19 cellular contexts compared by ENCODE assay signal in genomic region chr20:53635189-53635588, GRCh38. TPM values are rescaled to one million over a fixed set of nuclear protein-coding genes. Genes with fewer than 3 reads are reported as not detected.
DNase-seq lines count a peak whose midpoint lies in the region; ATAC-seq, FAIRE-seq and TF ChIP-seq lines count a peak whose summit lies in the region.
"Had no signal": no experiment of that assay in that cellular context is flagged by ENCODE, and none has a peak within 500 bp of the region (broad histone marks: within the 10 kb centered on the region; RNA-seq: fewer than 3 reads in every experiment).

No MANE protein-coding gene starts in this region.

- ATAC-seq in activated B cell treated with CpG ODN at 0.5 μM for 24 hours (ENCODE audit: low read depth), result no peak
- peak; percentile 54 for ATAC-seq in naive thymus-derived CD4-positive, alpha-beta T cell

- no peak overlapping the region for H3K27ac ChIP-seq in naive thymus-derived CD4-positive, alpha-beta T cell (ENCODE audit: low read depth, low read length)
- H3K27ac ChIP-seq in SK-N-SH (ENCODE audit: low read depth in 2 of 2, low read length in 1 of 2), result no peak overlapping the region

- no peaks in the 10 kb centered on the region for H3K9me2 ChIP-seq in SK-N-SH

- FAIRE-seq in HTR-8/SVneo (lab: Jason Lieb, UNC), result peak; percentile 49
- FAIRE-seq: GM18507 had no signal

- no peak for TF ChIP-seq RAD21 in SK-N-SH (IDR thresholded peaks at IDR 0.05; ENCODE audit: low read length)

- H3F3A ChIP-seq in SK-N-SH (replicated peaks; ENCODE audit: insufficient read depth), result no peaks in the 10 kb centered on the region

- no peak overlapping the region for H2AFZ ChIP-seq in SK-N-SH (ENCODE audit: low read depth)

- H3K9me3 Mint-ChIP-seq in CD14-positive monocyte, result peaks cover 0 to 4% (median 0%) of the 10 kb centered on the region in 7 donors
- no peaks in the 10 kb centered on the region for H3K9me3 Mint-ChIP-seq in activated B cell treated with CpG ODN at 0.5 μM for 24 hours
- H3K9me3 Mint-ChIP-seq in naive thymus-derived CD4-positive, alpha-beta T cell, result peaks cover 0 to 1% (median 0%) of the 10 kb centered on the region in 11 donors

- H3K36me3 ChIP-seq in naive thymus-derived CD4-positive, alpha-beta T cell (ENCODE audit: control insufficient read depth in 2 of 3, insufficient read depth in 3 of 3, low read length in 3 of 3), result no peaks in the 10 kb centered on the region
- no peaks in the 10 kb centered on the region for H3K36me3 ChIP-seq in SK-N-SH (replicated peaks in 1 of 2; ENCODE audit: control insufficient read depth in 1 of 2, insufficient read depth in 2 of 2, low read length in 1 of 2)

- H3K27ac Mint-ChIP-seq in CD14-positive monocyte (peak overlapping the region; percentile 10 to 81 (median 61)), activated B cell treated with CpG ODN at 0.5 μM for 24 hours (peak overlapping the region; percentile 74)
- peak overlapping the region; percentile 14 to 78 (median 49) for H3K27ac Mint-ChIP-seq in naive thymus-derived CD4-positive, alpha-beta T cell

- 87% methylated on average over 3 of the region's 5 CpGs for WGBS in SK-N-SH (ENCODE audit: low lambda C conversion rate)

- no peak for DNase-seq in CD14-positive monocyte (ENCODE audit: low spot score)
- DNase-seq in HTR-8/SVneo (ENCODE audit: insufficient read length, low spot score), result no peak
- DNase-seq in activated B cell treated with CpG ODN at 0.5 μM for 24 hours, result no peak
- no peak for DNase-seq in naive thymus-derived CD4-positive, alpha-beta T cell
- DNase-seq in SK-N-SH, result no peak
- DNase-seq in LoVo (ENCODE audit: low spot score), result no peak
- no peak for DNase-seq in SKM-1 (lab: John Stamatoyannopoulos, UW; ENCODE audit: unreplicated experiment)
- DNase-seq in NCI-H345 treated with DMSO at 0.1 percent for 48 hours (lab: John Stamatoyannopoulos, UW; ENCODE audit: unreplicated experiment), result no peak
- DNase-seq: activated CD4-positive, alpha-beta T cell treated with anti-CD3 and anti-CD28 coated beads, Interleukin-2, amount 50 U/mL, for 4 hours; AML-193; amniotic stem cell; central memory CD4-positive, alpha-beta T cell; DMS79; effector CD8-positive, alpha-beta T cell; mammary epithelial cell; NCI-H1417; Right ventricle myocardium superior; stimulated activated CD4-positive, alpha-beta T cell treated with anti-CD3 and anti-CD28 coated beads, Interleukin-1b, Interleukin-23, amount 100 ng/mL, for 48 hours had no signal

- no peak for TF ChIP-seq EP300 in SK-N-SH (IDR thresholded peaks at IDR 0.05; ENCODE audit: borderline replicate concordance in 1 of 2, low read depth in 1 of 2, low read length in 1 of 2)

- H3K36me3 Mint-ChIP-seq in CD14-positive monocyte (no peaks in the 10 kb centered on the region), activated B cell treated with CpG ODN at 0.5 μM for 24 hours (ENCODE audit: low read depth) (no peaks in the 10 kb centered on the region)
- H3K36me3 Mint-ChIP-seq in naive thymus-derived CD4-positive, alpha-beta T cell, result peaks cover 0 to 1% (median 0%) of the 10 kb centered on the region in 5 donors

- H3K4me2 ChIP-seq in SK-N-SH, result no peak overlapping the region

- TF ChIP-seq CTCF in CD14-positive monocyte (IDR thresholded peaks at IDR 0.05) (no peak), activated B cell treated with CpG ODN at 0.5 μM for 24 hours (IDR thresholded peaks at IDR 0.05) (no peak), SK-N-SH (IDR thresholded peaks at IDR 0.05) (no peak)

- no peaks in the 10 kb centered on the region for H3K9me3 ChIP-seq in naive thymus-derived CD4-positive, alpha-beta T cell (ENCODE audit: control insufficient read depth in 2 of 3, low read length in 3 of 3)
- no peaks in the 10 kb centered on the region for H3K9me3 ChIP-seq in SK-N-SH

- no peak overlapping the region for H3K9ac ChIP-seq in SK-N-SH

- no peaks in the 10 kb centered on the region for H3K27me3 ChIP-seq in naive thymus-derived CD4-positive, alpha-beta T cell (ENCODE audit: control insufficient read depth in 2 of 2, insufficient read depth in 2 of 2, low read length in 2 of 2)
- no peaks in the 10 kb centered on the region for H3K27me3 ChIP-seq in SK-N-SH (ENCODE audit: insufficient read depth)

- no peak overlapping the region for H3K4me3 ChIP-seq in naive thymus-derived CD4-positive, alpha-beta T cell (ENCODE audit: low read length)
- H3K4me3 ChIP-seq in SK-N-SH (ENCODE audit: low read depth in 2 of 2, low read length in 1 of 2), result no peak overlapping the region

- H3K27me3 Mint-ChIP-seq in CD14-positive monocyte (ENCODE audit: low read depth in 3 of 3) (peaks cover 0 to 7% (median 2%) of the 10 kb centered on the region in 3 donors), activated B cell treated with CpG ODN at 0.5 μM for 24 hours (no peaks in the 10 kb centered on the region)
- no peaks in the 10 kb centered on the region for H3K27me3 Mint-ChIP-seq in naive thymus-derived CD4-positive, alpha-beta T cell

- CTCF ChIA-PET in activated B cell treated with CpG ODN at 0.5 μM for 24 hours (lab: Charles Lee) (interaction anchor here (0.7 to 1.3 kb wide), 3 partner anchors 20 to 235 kb away, joined by 3 read pairs; no protein-coding TSS in a partner anchor), SK-N-SH (lab: Yijun Ruan, JAX) (interaction anchor here (1.0 kb wide), 1 partner anchor 56 kb away, joined by 3 read pairs; no protein-coding TSS in a partner anchor)
- CTCF ChIA-PET in naive thymus-derived CD4-positive, alpha-beta T cell (lab: Charles Lee), result interaction anchor here (0.9 to 1.1 kb wide), 2 partner anchors 19 to 26 kb away, joined by 3 to 4 read pairs; no protein-coding TSS in a partner anchor

- H3K4me3 Mint-ChIP-seq in CD14-positive monocyte (peak overlapping the region in 1 of 2 donors; percentile 64), activated B cell treated with CpG ODN at 0.5 μM for 24 hours (peak overlapping the region; percentile 5)
- H3K4me3 Mint-ChIP-seq in naive thymus-derived CD4-positive, alpha-beta T cell, result peak overlapping the region in 4 of 10 donors; percentile 4 to 67 (median 15)

- H3K4me1 ChIP-seq in naive thymus-derived CD4-positive, alpha-beta T cell (ENCODE audit: control insufficient read depth in 2 of 2, insufficient read depth in 2 of 2, low read length in 2 of 2), result peaks cover 0 to 8% of the 10 kb centered on the region in 2 donors
- no peaks in the 10 kb centered on the region for H3K4me1 ChIP-seq in SK-N-SH (ENCODE audit: control insufficient read depth in 1 of 2, insufficient read depth in 2 of 2, low read depth in 1 of 2, low read length in 1 of 2)

- POLR2A ChIA-PET in activated B cell treated with CpG ODN at 0.5 μM for 24 hours (lab: Charles Lee), result interaction anchor here (2.6 kb wide), 1 partner anchor 12 kb away, joined by 13 read pairs; no protein-coding TSS in a partner anchor
- POLR2A ChIA-PET in naive thymus-derived CD4-positive, alpha-beta T cell (lab: Charles Lee), result interaction anchor here (0.5 to 4.2 kb wide), 9 partner anchors 10 to 118 kb away, joined by 3 to 15 read pairs (median 4); no protein-coding TSS in a partner anchor
- POLR2A ChIA-PET in SK-N-SH (lab: Yijun Ruan, JAX), result no interaction called here

- peaks cover 61% of the 10 kb centered on the region for H3K4me1 Mint-ChIP-seq in CD14-positive monocyte
- H3K4me1 Mint-ChIP-seq in activated B cell treated with CpG ODN at 0.5 μM for 24 hours, result peaks cover 42% of the 10 kb centered on the region
- H3K4me1 Mint-ChIP-seq in naive thymus-derived CD4-positive, alpha-beta T cell, result peaks cover 33 to 54% (median 44%) of the 10 kb centered on the region in 7 donors

- intact Hi-C loops in CD14-positive monocyte (cut with micrococcal nuclease) (no loop called here), activated B cell treated with CpG ODN at 0.5 μM for 24 hours (cut with micrococcal nuclease) (no loop called here)
- intact Hi-C loops in naive thymus-derived CD4-positive, alpha-beta T cell (cut with micrococcal nuclease), result loop anchor here in 1 of 2 donors (1.0 kb wide), 1 partner anchor 14 kb away; no protein-coding TSS in a partner anchor

- no peaks in the 10 kb centered on the region for H3K79me2 ChIP-seq in SK-N-SH (ENCODE audit: insufficient read depth)

- no peaks in the 10 kb centered on the region for H4K20me1 ChIP-seq in SK-N-SH (ENCODE audit: insufficient read depth)

TF ChIP-seq in SK-N-SH, 30 proteins besides CTCF, POLR2A, EP300 and RAD21:
- TF ChIP-seq EZH2phosphoT487 (IDR thresholded peaks at IDR 0.05; ENCODE audit: borderline replicate concordance, low read depth), result no peak
- no peak for TF ChIP-seq MEF2A (IDR thresholded peaks at IDR 0.05; ENCODE audit: borderline replicate concordance, low read depth)
- no peak for TF ChIP-seq RCOR1 (IDR thresholded peaks at IDR 0.05; ENCODE audit: low read length)
- TF ChIP-seq NFIC (IDR thresholded peaks at IDR 0.05; ENCODE audit: borderline replicate concordance), result no peak
- no peak for TF ChIP-seq TAF1 (IDR thresholded peaks at IDR 0.05; ENCODE audit: borderline replicate concordance, low read depth, low read length)
- TF ChIP-seq NRF1 (IDR thresholded peaks at IDR 0.05; ENCODE audit: low read depth, low read length), result no peak

RNA-seq across cellular contexts. Expression of gene ZNF217, which starts 41.5 kb away (rescaled TPM):
- polyA plus RNA-seq in CD14-positive monocyte (10 to 100 TPM; 10.5 to 41.5 TPM), SK-N-SH (2012; rRNA removed) (6.9 and 7.1 TPM in 2 replicates)
- total RNA-seq in activated B cell treated with CpG ODN at 0.5 μM for 24 hours, result 70.0 and 80.3 TPM in 2 replicates
- total RNA-seq in naive thymus-derived CD4-positive, alpha-beta T cell, result 100 to 1,000 TPM in 3 of 5 experiments, 10 to 100 TPM in 2; 72.6 to 104 (median 100) TPM
- 10 to 100 TPM; 17.3 to 55.2 TPM for polyA plus RNA-seq in naive thymus-derived CD4-positive, alpha-beta T cell
- 7.6 and 8.5 TPM in 2 replicates for polyA plus RNA-seq in SK-N-SH (2012; cell fraction: cytosol; rRNA removed)
- polyA plus RNA-seq in SK-N-SH (2012; cell fraction: nucleus; rRNA removed), result 13.4 and 14.5 TPM in 2 replicates
